29 cellular contexts compared by ENCODE assay signal in the genomic region with DNA sequence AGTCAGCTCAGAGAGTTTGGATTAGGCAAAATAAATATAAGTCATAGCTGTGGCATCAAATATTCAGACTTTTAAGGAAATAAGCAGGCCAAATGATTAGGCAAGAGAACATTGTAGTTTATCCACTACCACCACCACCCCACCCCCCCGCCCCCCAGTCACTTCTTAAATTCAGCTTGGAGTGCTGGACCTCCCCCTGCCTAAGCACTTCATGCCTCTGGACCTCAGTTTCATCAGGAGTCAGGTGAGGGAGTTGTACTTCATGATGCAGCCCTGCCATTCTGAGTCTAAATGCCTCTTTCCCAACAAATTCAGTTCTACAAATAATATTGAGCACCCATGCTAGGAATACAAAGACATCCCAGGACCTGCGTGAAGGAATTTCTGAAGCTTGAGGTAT. TPM values are rescaled to one million over a fixed set of nuclear protein-coding genes. Genes with fewer than 3 reads are reported as not detected.
DNase-seq lines count a peak whose midpoint lies in the region; ATAC-seq, FAIRE-seq and TF ChIP-seq lines count a peak whose summit lies in the region.
"Had no signal": no experiment of that assay in that cellular context is flagged by ENCODE, and none has a peak within 500 bp of the region (broad histone marks: within the 10 kb centered on the region; RNA-seq: fewer than 3 reads in every experiment).

No MANE protein-coding gene starts in this region.

- no peak overlapping the region for H3K4me2 ChIP-seq in GM23248 (ENCODE audit: unreplicated experiment)
- H3K4me2 ChIP-seq in astrocyte (ENCODE audit: low read length), result no peak overlapping the region

- in situ Hi-C loops in GM23248 (cut with MboI), result no loop called here

- H3K79me2 ChIP-seq in GM23248 (ENCODE audit: insufficient read depth), result peaks cover 60% of the 10 kb centered on the region
- H3K79me2 ChIP-seq in astrocyte (ENCODE audit: insufficient read depth, low read length), result peaks cover 37% of the 10 kb centered on the region

- H3K4me1 ChIP-seq in GM23248 (ENCODE audit: insufficient read depth), result peaks cover 12% of the 10 kb centered on the region
- peaks cover 3% of the 10 kb centered on the region for H3K4me1 ChIP-seq in astrocyte (ENCODE audit: insufficient read depth, low read length)
- peaks cover 0 to 19% (median 5%) of the 10 kb centered on the region in 4 donors for H3K4me1 ChIP-seq in Peyer's patch

- H3K36me3 ChIP-seq in GM23248 (ENCODE audit: low read depth) (peaks cover 34% of the 10 kb centered on the region; the same call in 1 of the 2 replicates), astrocyte (ENCODE audit: insufficient read depth, low read length) (peaks cover 26% of the 10 kb centered on the region), Peyer's patch (peaks cover 0 to 74% (median 0%) of the 10 kb centered on the region in 3 donors)

- H3K4me3 Mint-ChIP-seq in T-helper 1 cell treated with Interleukin-12 subunit alpha and Interleukin-12 subunit beta and Interleukin-4 antibody, amounts not matched to agents 30 μg/mL and 1 μg/mL, for 36 hours, result no peak overlapping the region
- H3K4me3 Mint-ChIP-seq in astrocyte (ENCODE audit: unreplicated experiment) (peak overlapping the region; percentile 1), nephron (peak overlapping the region; percentile 24 to 100 (median 100))

- ATAC-seq in HG03521 (IDR thresholded peaks at IDR 0.05; ENCODE audit: unreplicated experiment), result no peak
- ATAC-seq: left ventricle myocardium superior; mucosa of descending colon; stimulated activated naive CD8-positive, alpha-beta T cell treated with anti-CD3 and anti-CD28 coated beads, Interleukin-15, amount 100 ng/mL, for 72 hours had no signal

- H3K9me2 ChIP-seq in GM23248 (ENCODE audit: insufficient read depth), result no peaks in the 10 kb centered on the region

- H4K20me1 ChIP-seq in GM23248 (ENCODE audit: insufficient read depth) (no peaks in the 10 kb centered on the region; the same call in 1 of the 2 replicates), astrocyte (ENCODE audit: insufficient read depth, low read length) (peaks cover 50% of the 10 kb centered on the region)

- no peak for DNase-seq in T-helper 1 cell
- DNase-seq in GM23248, result no peak
- DNase-seq in astrocyte (ENCODE audit: low read depth), result no peak
- DNase-seq in SIG-M5 treated with dmso at 0.1 percent for 504 hours (lab: John Stamatoyannopoulos, UW; ENCODE audit: unreplicated experiment), result no peak
- no peak for DNase-seq in Peyer's patch
- DNase-seq: activated CD4-positive, alpha-beta T cell treated with anti-CD3 and anti-CD28 coated beads for 48 hours; activated CD8-positive, alpha-beta memory T cell treated with anti-CD3 and anti-CD28 coated beads, Interleukin-2, amount 50 U/mL, for 4 hours; AML-193; effector CD8-positive, alpha-beta T cell; hippocampal formation; left ventricle myocardium superior; mucosa of descending colon; NCI-H1092 treated with DMSO at 0.1 percent for 48 hours; NCI-H2029 treated with DMSO at 0.1 percent for 48 hours; NCI-H446; OCI-M1; Right ventricle myocardium superior; small intestine; stimulated activated CD4-positive, alpha-beta T cell treated with anti-CD3 and anti-CD28 coated beads, Interleukin-2, amount 100 ng/mL, for 48 hours; tibial artery had no signal

- H3K9me3 Mint-ChIP-seq in T-helper 1 cell treated with Interleukin-12 subunit alpha and Interleukin-12 subunit beta and Interleukin-4 antibody, amounts not matched to agents 30 μg/mL and 1 μg/mL, for 36 hours, result no peaks in the 10 kb centered on the region
- H3K9me3 Mint-ChIP-seq in astrocyte (ENCODE audit: unreplicated experiment) (no peaks in the 10 kb centered on the region), nephron (no peaks in the 10 kb centered on the region)
- H3K9me3 Mint-ChIP-seq: stimulated activated naive CD8-positive, alpha-beta T cell treated with anti-CD3 and anti-CD28 coated beads, Interleukin-15, amount 100 ng/mL, for 72 hours had no signal

- H3K27ac Mint-ChIP-seq in T-helper 1 cell treated with Interleukin-12 subunit alpha and Interleukin-12 subunit beta and Interleukin-4 antibody, amounts not matched to agents 30 μg/mL and 1 μg/mL, for 36 hours, result peak overlapping the region; percentile 17
- H3K27ac Mint-ChIP-seq in astrocyte (ENCODE audit: unreplicated experiment) (no peak overlapping the region), nephron (no peak overlapping the region)

- TF ChIP-seq CTCF in astrocyte (IDR thresholded peaks at IDR 0.05; ENCODE audit: insufficient read depth, low read depth, low read length), result no peak
- TF ChIP-seq CTCF in nephron (IDR thresholded peaks at IDR 0.05; ENCODE audit: unreplicated experiment in 3 of 3), result no peak
- no peak for TF ChIP-seq CTCF in Peyer's patch (IDR thresholded peaks at IDR 0.05)

- no peaks in the 10 kb centered on the region for H3K27me3 ChIP-seq in GM23248 (replicated peaks; ENCODE audit: insufficient read depth)
- H3K27me3 ChIP-seq in astrocyte (ENCODE audit: insufficient read depth, low read length), result no peaks in the 10 kb centered on the region
- no peaks in the 10 kb centered on the region for H3K27me3 ChIP-seq in Peyer's patch
- H3K27me3 ChIP-seq: ascending aorta, esophagus muscularis mucosa, tibial artery had no signal

- peaks cover 20% of the 10 kb centered on the region for H3K4me1 Mint-ChIP-seq in T-helper 1 cell treated with Interleukin-12 subunit alpha and Interleukin-12 subunit beta and Interleukin-4 antibody, amounts not matched to agents 30 μg/mL and 1 μg/mL, for 36 hours (ENCODE audit: low read depth)
- peaks cover 9% of the 10 kb centered on the region for H3K4me1 Mint-ChIP-seq in astrocyte (ENCODE audit: low read depth, unreplicated experiment)
- H3K4me1 Mint-ChIP-seq in nephron, result peaks cover 9% of the 10 kb centered on the region

- TF ChIP-seq POLR2A in Peyer's patch (IDR thresholded peaks at IDR 0.05), result no peak

- no peak overlapping the region for H3K27ac ChIP-seq in GM23248
- H3K27ac ChIP-seq in astrocyte (ENCODE audit: low read depth, low read length), result no peak overlapping the region
- no peak overlapping the region for H3K27ac ChIP-seq in Peyer's patch
- H3K27ac ChIP-seq: 22Rv1, ascending aorta, esophagus muscularis mucosa, tibial artery had no signal

- H3K9ac ChIP-seq in GM23248 (peak overlapping the region; percentile 8; the same call in 1 of the 2 replicates), astrocyte (ENCODE audit: low read length) (peak overlapping the region; percentile 22)

- H3K27me3 Mint-ChIP-seq in T-helper 1 cell treated with Interleukin-12 subunit alpha and Interleukin-12 subunit beta and Interleukin-4 antibody, amounts not matched to agents 30 μg/mL and 1 μg/mL, for 36 hours (ENCODE audit: low read depth), result no peaks in the 10 kb centered on the region
- H3K27me3 Mint-ChIP-seq in astrocyte (ENCODE audit: low read depth, unreplicated experiment) (no peaks in the 10 kb centered on the region), nephron (ENCODE audit: low read depth) (no peaks in the 10 kb centered on the region)
- H3K27me3 Mint-ChIP-seq: stimulated activated naive CD8-positive, alpha-beta T cell treated with anti-CD3 and anti-CD28 coated beads, Interleukin-15, amount 100 ng/mL, for 72 hours had no signal

- WGBS in GM23248 (ENCODE audit: low coverage in 1 of 2, low lambda C conversion rate in 2 of 2, missing lambda C conversion rate in 2 of 2), 2 experiments, result 87 to 93% methylated on average over 2 of the region's 2 CpGs

- no peak for FAIRE-seq in astrocyte (lab: Jason Lieb, UNC)
- FAIRE-seq: frontal cortex, small intestine had no signal

- peaks cover 32% of the 10 kb centered on the region for H3K36me3 Mint-ChIP-seq in T-helper 1 cell treated with Interleukin-12 subunit alpha and Interleukin-12 subunit beta and Interleukin-4 antibody, amounts not matched to agents 30 μg/mL and 1 μg/mL, for 36 hours (ENCODE audit: low read depth)
- H3K36me3 Mint-ChIP-seq in astrocyte (ENCODE audit: low read depth, unreplicated experiment), result peaks cover 23% of the 10 kb centered on the region
- peaks cover 67% of the 10 kb centered on the region for H3K36me3 Mint-ChIP-seq in nephron (ENCODE audit: low read depth)

- H3F3A ChIP-seq in GM23248 (ENCODE audit: insufficient read depth), result peaks cover 32% of the 10 kb centered on the region

- H3K9me3 ChIP-seq in GM23248 (ENCODE audit: low read depth) (no peaks in the 10 kb centered on the region), astrocyte (ENCODE audit: insufficient read depth, low read depth, low read length) (no peaks in the 10 kb centered on the region), Peyer's patch (no peaks in the 10 kb centered on the region)
- H3K9me3 ChIP-seq: ascending aorta, esophagus muscularis mucosa, mucosa of descending colon, tibial artery had no signal

- H2AFZ ChIP-seq in GM23248, result no peak overlapping the region
- H2AFZ ChIP-seq in astrocyte (ENCODE audit: low read depth, low read length), result no peak overlapping the region

- H3K4me3 ChIP-seq in GM23248 (no peak overlapping the region), astrocyte (ENCODE audit: insufficient read depth, low read depth, low read length) (no peak overlapping the region), Peyer's patch (no peak overlapping the region)
- H3K4me3 ChIP-seq: esophagus muscularis mucosa, mucosa of descending colon had no signal

RNA-seq across cellular contexts. Expression of gene POLR2C, which starts 2.0 kb away (rescaled TPM):
- total RNA-seq in GM23248 (2014; rRNA removed; shearing (Covaris generic)), result 152 and 163 TPM in 2 replicates
- polyA plus RNA-seq in GM23248 (2016; fragmentation: Nextera tagmentation; extraction: Ambion mirVana), result 39.6 and 40.0 TPM in 2 replicates
- 53.7 and 58.0 TPM in 2 replicates for total RNA-seq in astrocyte
- 100 to 1,000 TPM in 1 of 4 donors, 10 to 100 TPM in 3; 68.0 to 113 (median 84.8) TPM for total RNA-seq in Peyer's patch

RNA-seq across cellular contexts. Expression of gene COQ9, which starts 17.2 kb away (rescaled TPM):
- total RNA-seq in GM23248 (2014; rRNA removed; shearing (Covaris generic)), result 31.5 and 41.3 TPM in 2 replicates
- polyA plus RNA-seq in GM23248 (2016; fragmentation: Nextera tagmentation; extraction: Ambion mirVana), result 41.4 and 41.8 TPM in 2 replicates
- total RNA-seq in astrocyte, result 29.1 TPM in 2 replicates
- 100 to 1,000 TPM in 3 of 4 donors, 10 to 100 TPM in 1; 87.5 to 154 (median 122) TPM for total RNA-seq in Peyer's patch

RNA-seq across cellular contexts. Expression of gene CIAPIN1, which starts 17.3 kb away (rescaled TPM):
- 35.7 TPM in 2 replicates for total RNA-seq in GM23248 (2014; rRNA removed; shearing (Covaris generic))
- polyA plus RNA-seq in GM23248 (2016; fragmentation: Nextera tagmentation; extraction: Ambion mirVana), result 45.1 and 55.2 TPM in 2 replicates
- total RNA-seq in astrocyte (68.9 and 72.0 TPM in 2 replicates), Peyer's patch (10 to 100 TPM; 37.7 to 65.5 (median 46.2) TPM)

RNA-seq across cellular contexts. Expression of gene DOK4, which starts 21.8 kb away (rescaled TPM):
- total RNA-seq in GM23248 (2014; rRNA removed; shearing (Covaris generic)), result 51.6 and 60.5 TPM in 2 replicates
- polyA plus RNA-seq in GM23248 (2016; fragmentation: Nextera tagmentation; extraction: Ambion mirVana), result 44.6 and 47.1 TPM in 2 replicates
- total RNA-seq in astrocyte (25.5 and 28.4 TPM in 2 replicates), Peyer's patch (100 to 1,000 TPM in 3 of 4 donors, 10 to 100 TPM in 1; 81.7 to 209 (median 189) TPM)

RNA-seq across cellular contexts. Expression of gene CCL17, which starts 60.0 kb away (rescaled TPM):
- not detected in 2 replicates for total RNA-seq in GM23248 (2014; rRNA removed; shearing (Covaris generic))
- not detected in 2 replicates for polyA plus RNA-seq in GM23248 (2016; fragmentation: Nextera tagmentation; extraction: Ambion mirVana)
- not detected in 2 replicates for total RNA-seq in astrocyte
- total RNA-seq in Peyer's patch, result not detected
- total RNA-seq: ascending aorta, esophagus muscularis mucosa, frontal cortex, left ventricle myocardium superior, mucosa of descending colon, renal cortical epithelial cell, Right ventricle myocardium superior had no signal
